Comparison of ENCODE assay signal across 8 cellular contexts in genomic region chr17:78717431-78717980, GRCh38.
DNase-seq lines count a peak whose midpoint lies in the region; ATAC-seq, FAIRE-seq and TF ChIP-seq lines count a peak whose summit lies in the region.

No MANE protein-coding gene starts in this region.

- H4K20me1 ChIP-seq in endothelial cell of umbilical vein (replicated peaks; ENCODE audit: control insufficient read depth, extremely low read depth, insufficient read depth, low read length): peaks cover 6% of the 10 kb centered on the region

- BruUV-seq in endothelial cell of umbilical vein (replicated peaks; lab: Mats Ljungman, UMichigan): no TSS peak

- no peak overlapping the region for H2AFZ ChIP-seq in endothelial cell of umbilical vein (ENCODE audit: low read depth, low read length)

- H3K27ac ChIP-seq in Peyer's patch (peak overlapping the region in 3 of 4 donors; percentile 48 to 62 (median 62)), endothelial cell of umbilical vein (ENCODE audit: insufficient read depth, low read depth, low read length) (no peak overlapping the region)
- H3K27ac ChIP-seq in naive thymus-derived CD4-positive, alpha-beta T cell (ENCODE audit: low read depth, low read length): peak overlapping the region; percentile 68

- dilution Hi-C loops in endothelial cell of umbilical vein (cut with MboI; ENCODE audit: extremely low pct_ligation_motif_present, low sequenced_read_pairs): no loop called here

- peaks cover 33% of the 10 kb centered on the region for H3K79me2 ChIP-seq in endothelial cell of umbilical vein (ENCODE audit: control insufficient read depth, insufficient read depth, low read length)

- peak overlapping the region; percentile 27 for H3K9ac ChIP-seq in endothelial cell of umbilical vein (replicated peaks; ENCODE audit: extremely low read depth, insufficient read depth, low read length)

- CTCF ChIA-PET in activated naive CD4-positive, alpha-beta T cell treated with anti-CD3 and anti-CD28 coated beads, Interleukin-2, amount 10 ng/mL, durations not matched to agents 7 days and 5 days (lab: Charles Lee): interaction anchor here (0.6 to 2.2 kb wide), 4 partner anchors 9 to 220 kb away, joined by 3 to 6 read pairs (median 4); no protein-coding TSS in a partner anchor
- CTCF ChIA-PET in endothelial cell of umbilical vein (lab: Charles Lee): interaction anchor here (0.9 to 4.5 kb wide), 10 partner anchors 10 to 220 kb away, joined by 3 to 32 read pairs (median 5); no protein-coding TSS in a partner anchor
- CTCF ChIA-PET in naive thymus-derived CD4-positive, alpha-beta T cell (lab: Charles Lee): interaction anchor here (0.7 to 2.5 kb wide), 4 partner anchors 9 to 72 kb away, joined by 3 to 11 read pairs (median 5); no protein-coding TSS in a partner anchor

- H3K36me3 ChIP-seq in Peyer's patch (no peaks in the 10 kb centered on the region), endothelial cell of umbilical vein (ENCODE audit: control insufficient read depth in 2 of 2, extremely low read depth in 1 of 2, insufficient read depth in 2 of 2, low read length in 2 of 2) (no peaks in the 10 kb centered on the region)
- H3K36me3 ChIP-seq in naive thymus-derived CD4-positive, alpha-beta T cell (ENCODE audit: control insufficient read depth in 2 of 3, insufficient read depth in 3 of 3, low read length in 3 of 3): no peaks in the 10 kb centered on the region

- peaks cover 28% of the 10 kb centered on the region for H3K36me3 Mint-ChIP-seq in activated naive CD4-positive, alpha-beta T cell treated with anti-CD3 and anti-CD28 coated beads, Interleukin-2, amount 10 ng/mL, durations not matched to agents 7 days and 5 days
- peaks cover 0 to 5% (median 0%) of the 10 kb centered on the region in 5 donors for H3K36me3 Mint-ChIP-seq in naive thymus-derived CD4-positive, alpha-beta T cell

- ATAC-seq in naive thymus-derived CD4-positive, alpha-beta T cell: no peak

- no peak for TF ChIP-seq POLR2A in Peyer's patch (IDR thresholded peaks at IDR 0.05)
- no peak for TF ChIP-seq POLR2A in endothelial cell of umbilical vein (IDR thresholded peaks at IDR 0.05; ENCODE audit: low read depth, low read length)

- no peaks in the 10 kb centered on the region for H3K9me3 ChIP-seq in Peyer's patch
- no peaks in the 10 kb centered on the region for H3K9me3 ChIP-seq in endothelial cell of umbilical vein (replicated peaks; ENCODE audit: control insufficient read depth, insufficient read depth, low read length)
- no peaks in the 10 kb centered on the region for H3K9me3 ChIP-seq in naive thymus-derived CD4-positive, alpha-beta T cell (ENCODE audit: control insufficient read depth in 2 of 3, low read length in 3 of 3)

- POLR2A ChIA-PET in endothelial cell of umbilical vein (lab: Charles Lee): no interaction called here
- POLR2A ChIA-PET in naive thymus-derived CD4-positive, alpha-beta T cell (lab: Charles Lee): interaction anchor here (0.6 to 4.0 kb wide), 10 partner anchors 9 to 415 kb away, joined by 3 to 16 read pairs (median 4); no protein-coding TSS in a partner anchor

- intact Hi-C loops in endothelial cell of umbilical vein (cut with micrococcal nuclease): no loop called here
- intact Hi-C loops in naive thymus-derived CD4-positive, alpha-beta T cell (cut with micrococcal nuclease): loop anchor here in 1 of 2 donors (1.0 to 5.0 kb wide), 2 partner anchors 8 to 125 kb away; partner anchors contain the start of gene USP36

- no peaks in the 10 kb centered on the region for H3K9me1 ChIP-seq in endothelial cell of umbilical vein (replicated peaks; ENCODE audit: control insufficient read depth, extremely low read depth, insufficient read depth, low read length)

- no peak for TF ChIP-seq CTCF in Peyer's patch (IDR thresholded peaks at IDR 0.05)
- TF ChIP-seq CTCF in endothelial cell of umbilical vein (IDR thresholded peaks at IDR 0.05; ENCODE audit: extremely low read depth in 1 of 2, insufficient read depth in 1 of 2, low read depth in 1 of 2, low read length in 2 of 2): no peak

- H3K27me3 ChIP-seq in Peyer's patch (no peaks in the 10 kb centered on the region), endothelial cell of umbilical vein (ENCODE audit: control insufficient read depth in 2 of 2, insufficient read depth in 2 of 2, low read length in 2 of 2) (no peaks in the 10 kb centered on the region)
- no peaks in the 10 kb centered on the region for H3K27me3 ChIP-seq in naive thymus-derived CD4-positive, alpha-beta T cell (ENCODE audit: control insufficient read depth in 2 of 2, insufficient read depth in 2 of 2, low read length in 2 of 2)

- H3K4me1 ChIP-seq in Peyer's patch (peaks cover 6 to 79% (median 44%) of the 10 kb centered on the region in 4 donors), endothelial cell of umbilical vein (ENCODE audit: control insufficient read depth, extremely low read depth, insufficient read depth, low read length) (peaks cover 35% of the 10 kb centered on the region)
- H3K4me1 ChIP-seq in naive thymus-derived CD4-positive, alpha-beta T cell (ENCODE audit: control insufficient read depth in 2 of 2, insufficient read depth in 2 of 2, low read length in 2 of 2): peaks cover 86 to 87% of the 10 kb centered on the region in 2 donors

- H3K27ac Mint-ChIP-seq in activated naive CD4-positive, alpha-beta T cell treated with anti-CD3 and anti-CD28 coated beads, Interleukin-2, amount 10 ng/mL, durations not matched to agents 7 days and 5 days: peak overlapping the region; percentile 62
- peak overlapping the region; percentile 14 to 92 (median 87) for H3K27ac Mint-ChIP-seq in naive thymus-derived CD4-positive, alpha-beta T cell

- H3K4me3 Mint-ChIP-seq in activated naive CD4-positive, alpha-beta T cell treated with anti-CD3 and anti-CD28 coated beads, Interleukin-2, amount 10 ng/mL, durations not matched to agents 7 days and 5 days: peak overlapping the region; percentile 44
- peak overlapping the region; percentile 60 to 88 (median 78) for H3K4me3 Mint-ChIP-seq in naive thymus-derived CD4-positive, alpha-beta T cell

- no peaks in the 10 kb centered on the region for H3K27me3 Mint-ChIP-seq in activated naive CD4-positive, alpha-beta T cell treated with anti-CD3 and anti-CD28 coated beads, Interleukin-2, amount 10 ng/mL, durations not matched to agents 7 days and 5 days
- H3K27me3 Mint-ChIP-seq in naive thymus-derived CD4-positive, alpha-beta T cell: no peaks in the 10 kb centered on the region

- H3K4me3 ChIP-seq in Peyer's patch (peak overlapping the region; percentile 2 to 46 (median 36)), endothelial cell of umbilical vein (replicated peaks in 1 of 3; ENCODE audit: insufficient read depth in 1 of 3, low read depth in 1 of 3, low read length in 3 of 3) (peak overlapping the region in 2 of 3 experiments; percentile 18 to 34)
- H3K4me3 ChIP-seq in naive thymus-derived CD4-positive, alpha-beta T cell (ENCODE audit: low read length): peak overlapping the region; percentile 8

- FAIRE-seq in endothelial cell of umbilical vein (lab: Jason Lieb, UNC): peak; percentile 28

- H3K9me3 Mint-ChIP-seq in activated naive CD4-positive, alpha-beta T cell treated with anti-CD3 and anti-CD28 coated beads, Interleukin-2, amount 10 ng/mL, durations not matched to agents 7 days and 5 days: no peaks in the 10 kb centered on the region
- no peaks in the 10 kb centered on the region for H3K9me3 Mint-ChIP-seq in naive thymus-derived CD4-positive, alpha-beta T cell

- no peak for DNase-seq in activated naive CD4-positive, alpha-beta T cell treated with anti-CD3 and anti-CD28 coated beads, Interleukin-2, amount 10 ng/mL, durations not matched to agents 7 days and 5 days
- no peak for DNase-seq in activated naive CD4-positive, alpha-beta T cell treated with Interleukin-2 at 50 U/mL for 16 hours
- DNase-seq in Peyer's patch (no peak), endothelial cell of umbilical vein (ENCODE audit: low read depth, low spot score) (peak; percentile 44), SKM-1 treated with dmso at 0.1 percent for 144 hours (lab: John Stamatoyannopoulos, UW; ENCODE audit: unreplicated experiment) (no peak), iPS-NIHi7 (ENCODE audit: extremely low spot score) (no peak), DMS114 treated with DMSO at 0.1 percent for 48 hours (lab: John Stamatoyannopoulos, UW; ENCODE audit: unreplicated experiment) (no peak)
- DNase-seq in naive thymus-derived CD4-positive, alpha-beta T cell: no peak

- peak overlapping the region; percentile 72 for H3K4me2 ChIP-seq in endothelial cell of umbilical vein (ENCODE audit: insufficient read depth, low read length)

- peaks cover 89% of the 10 kb centered on the region for H3K4me1 Mint-ChIP-seq in activated naive CD4-positive, alpha-beta T cell treated with anti-CD3 and anti-CD28 coated beads, Interleukin-2, amount 10 ng/mL, durations not matched to agents 7 days and 5 days
- peaks cover 75 to 99% (median 93%) of the 10 kb centered on the region in 7 donors for H3K4me1 Mint-ChIP-seq in naive thymus-derived CD4-positive, alpha-beta T cell

TF ChIP-seq in endothelial cell of umbilical vein, 7 proteins besides CTCF, POLR2A, EP300 and RAD21:
- TF ChIP-seq FOS (IDR thresholded peaks at IDR 0.05; ENCODE audit: borderline replicate concordance, insufficient read depth, low read length): no peak
TF ChIP-seq in endothelial cell of umbilical vein: peak in this region for 0.
